ENCODE assay signal across 8 cellular contexts in the genomic region with DNA sequence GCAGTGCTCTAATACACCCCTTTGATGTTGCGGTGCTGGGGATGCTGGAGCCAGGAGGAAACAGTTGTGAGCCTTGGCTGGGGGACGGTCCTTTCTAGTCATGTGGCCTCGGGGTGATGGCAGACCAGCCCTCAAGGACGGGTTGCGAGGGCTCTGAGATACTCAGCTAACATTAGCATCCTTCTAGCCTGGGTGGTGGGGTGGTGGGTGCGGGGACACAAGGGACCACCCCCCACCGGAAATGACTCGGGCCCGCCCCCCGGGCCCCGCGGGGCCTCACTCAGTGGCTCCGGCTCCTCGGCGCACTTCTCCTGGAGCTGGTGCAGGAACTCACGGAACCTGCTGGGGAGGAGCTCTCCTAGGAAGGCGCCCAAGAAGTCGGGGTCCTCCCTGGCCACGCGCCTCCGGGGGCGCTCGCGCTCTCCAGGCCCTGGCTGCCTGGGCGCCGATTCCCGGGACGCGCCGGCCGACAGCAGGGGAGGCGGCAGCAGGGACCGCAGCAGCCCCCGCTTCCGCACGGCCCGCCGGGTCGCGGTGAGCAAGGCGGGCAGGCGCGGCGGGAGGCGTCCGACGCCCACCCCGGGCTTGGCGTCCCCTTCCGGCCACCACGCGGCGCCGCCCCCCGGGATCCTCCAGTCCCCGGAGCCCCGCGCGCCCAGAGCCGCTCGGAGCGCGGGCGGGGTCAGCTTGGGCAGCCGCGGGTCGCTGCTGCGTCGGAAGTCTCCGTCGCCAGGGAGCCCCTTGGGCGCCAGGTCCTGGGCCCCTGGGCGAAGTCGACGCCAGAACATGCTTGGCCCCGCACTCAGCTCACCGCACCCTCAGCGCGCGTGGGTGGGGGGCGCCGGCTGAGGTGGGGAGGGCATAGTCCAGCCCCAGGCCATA. TPM values are rescaled to one million over a fixed set of nuclear protein-coding genes. Genes with fewer than 3 reads are reported as not detected.
A peak's percentile ranks its signal among the peaks of the same experiment; 100 is the strongest.
DNase-seq lines count a peak whose midpoint lies in the region; ATAC-seq and TF ChIP-seq lines count a peak whose summit lies in the region.

No MANE protein-coding gene starts in this region.

- H3K4me1 Mint-ChIP-seq in activated CD4-positive, alpha-beta memory T cell treated with anti-CD3 and anti-CD28 coated beads for 36 hours (ENCODE audit: low read depth), result peaks cover 10% of the 10 kb centered on the region

- peaks cover 7 to 27% (median 24%) of the 10 kb centered on the region in 4 donors for H3K4me1 ChIP-seq in esophagus muscularis mucosa
- no peaks in the 10 kb centered on the region for H3K4me1 ChIP-seq in neuron (ENCODE audit: insufficient read depth, low read length)

- no peaks in the 10 kb centered on the region for H3K9me3 Mint-ChIP-seq in activated CD4-positive, alpha-beta memory T cell treated with anti-CD3 and anti-CD28 coated beads for 36 hours

- ATAC-seq in HG03521 (IDR thresholded peaks at IDR 0.05; ENCODE audit: unreplicated experiment), result no peak
- ATAC-seq in GM19023 (IDR thresholded peaks at IDR 0.05; ENCODE audit: unreplicated experiment), result no peak

- 7% methylated on average over 6 of the region's 82 CpGs for WGBS in esophagus muscularis mucosa

- H3K27ac ChIP-seq in RWPE1 (no peak overlapping the region), esophagus muscularis mucosa (replicated peaks in 1 of 4) (peak overlapping the region; percentile 46 to 63 (median 53))

- no peak overlapping the region for H3K4me3 Mint-ChIP-seq in activated CD4-positive, alpha-beta memory T cell treated with anti-CD3 and anti-CD28 coated beads for 36 hours

- H3K27ac Mint-ChIP-seq in activated CD4-positive, alpha-beta memory T cell treated with anti-CD3 and anti-CD28 coated beads for 36 hours, result no peak overlapping the region

- CTCF ChIA-PET in RWPE1 (lab: Yijun Ruan, JAX), result interaction anchor here (0.6 to 2.9 kb wide), 12 partner anchors 9 to 499 kb away, joined by 3 to 21 read pairs (median 4); no protein-coding TSS in a partner anchor
- CTCF ChIA-PET in activated CD4-positive, alpha-beta memory T cell treated with anti-CD3 and anti-CD28 coated beads for 36 hours (lab: Charles Lee), result interaction anchor here (1.0 to 8.5 kb wide), 6 partner anchors 9 to 488 kb away, joined by 3 to 147 read pairs (median 6); a partner anchor contains a TSS

- H3K9me3 ChIP-seq in esophagus muscularis mucosa, result no peaks in the 10 kb centered on the region
- H3K9me3 ChIP-seq in neuron (ENCODE audit: low read length), result no peaks in the 10 kb centered on the region

- H3K27me3 ChIP-seq in esophagus muscularis mucosa (peaks cover 0 to 6% (median 2%) of the 10 kb centered on the region in 4 donors), neuron (ENCODE audit: insufficient read depth, low read length) (peaks cover 9% of the 10 kb centered on the region)

- no peak overlapping the region for H2AFZ ChIP-seq in neuron (ENCODE audit: low read depth, low read length)

- peaks cover 22% of the 10 kb centered on the region for H3K27me3 Mint-ChIP-seq in activated CD4-positive, alpha-beta memory T cell treated with anti-CD3 and anti-CD28 coated beads for 36 hours

- intact Hi-C loops in esophagus muscularis mucosa (cut with DNase I), result no loop called here
- intact Hi-C loops in activated CD4-positive, alpha-beta memory T cell treated with anti-CD3 and anti-CD28 coated beads for 36 hours (cut with micrococcal nuclease), result no loop called here

- TF ChIP-seq POLR2A in esophagus muscularis mucosa (IDR thresholded peaks at IDR 0.05; ENCODE audit: low read depth), result no peak

- TF ChIP-seq CTCF in RWPE1 (conservative IDR thresholded peaks at IDR 0.05; ENCODE audit: low read depth) (peak; percentile 72), esophagus muscularis mucosa (IDR thresholded peaks at IDR 0.05) (peak in 1 of 3 experiments; percentile 20)

- H3K36me3 Mint-ChIP-seq in activated CD4-positive, alpha-beta memory T cell treated with anti-CD3 and anti-CD28 coated beads for 36 hours, result no peaks in the 10 kb centered on the region

- H3K36me3 ChIP-seq in esophagus muscularis mucosa (no peaks in the 10 kb centered on the region), neuron (ENCODE audit: insufficient read depth, low read length) (no peaks in the 10 kb centered on the region)

- DNase-seq in GM03348 (ENCODE audit: low spot score) (peak; percentile 75), RWPE1 (ENCODE audit: low spot score) (no peak), esophagus muscularis mucosa (ENCODE audit: extremely low spot score) (no peak), NOMO-1 treated with dmso at 0.1 percent for 144 hours (lab: John Stamatoyannopoulos, UW; ENCODE audit: unreplicated experiment) (no peak)
- DNase-seq in activated CD4-positive, alpha-beta memory T cell treated with anti-CD3 and anti-CD28 coated beads for 36 hours, result no peak

- H3K4me3 ChIP-seq in esophagus muscularis mucosa (peak overlapping the region; percentile 62 to 76 (median 64)), neuron (ENCODE audit: low read length) (peak overlapping the region; percentile 6)

- POLR2A ChIA-PET in RWPE1 (lab: Yijun Ruan, JAX; ENCODE audit: low non-redundant PET), result no interaction called here
- POLR2A ChIA-PET in activated CD4-positive, alpha-beta memory T cell treated with anti-CD3 and anti-CD28 coated beads for 36 hours (lab: Charles Lee), result no interaction called here

- no peak for TF ChIP-seq EP300 in esophagus muscularis mucosa (IDR thresholded peaks at IDR 0.05)

RNA-seq across cellular contexts. Expression of a gene that starts 0.9 kb away (rescaled TPM):
- total RNA-seq in esophagus muscularis mucosa, result under 1 TPM in 1 of 4 donors, not detected in 3; 0.34 TPM
- not detected for total RNA-seq in activated CD4-positive, alpha-beta memory T cell treated with anti-CD3 and anti-CD28 coated beads for 36 hours

RNA-seq across cellular contexts. Expression of a gene that starts 5.9 kb away (rescaled TPM):
- total RNA-seq in esophagus muscularis mucosa, result 10 to 100 TPM; 20.3 to 33.3 (median 31.9) TPM
- 10 to 100 TPM; 59.9 to 64.6 TPM for total RNA-seq in activated CD4-positive, alpha-beta memory T cell treated with anti-CD3 and anti-CD28 coated beads for 36 hours

RNA-seq across cellular contexts. Expression of a gene that starts 21.9 kb away (rescaled TPM):
- total RNA-seq in esophagus muscularis mucosa, result 10 to 100 TPM; 13.3 to 30.0 (median 22.0) TPM
- 10 to 100 TPM; 14.1 to 15.7 TPM for total RNA-seq in activated CD4-positive, alpha-beta memory T cell treated with anti-CD3 and anti-CD28 coated beads for 36 hours

RNA-seq across cellular contexts. Expression of a gene that starts 45.4 kb away (rescaled TPM):
- total RNA-seq in esophagus muscularis mucosa, result 10 to 100 TPM in 2 of 4 donors, 1 to 10 TPM in 2; 1.7 to 13.1 (median 6.2) TPM
- total RNA-seq in activated CD4-positive, alpha-beta memory T cell treated with anti-CD3 and anti-CD28 coated beads for 36 hours, result under 1 TPM; 0.58 to 0.86 TPM
